In genomic region chr4:44447563-44448504, GRCh38 we compare ENCODE assay signal across 9 cellular contexts. TPM values are rescaled to one million over a fixed set of nuclear protein-coding genes. Genes with fewer than 3 reads are reported as not detected.
DNase-seq lines count a peak whose midpoint lies in the region; ATAC-seq lines count a peak whose summit lies in the region.
"Had no signal": no experiment of that assay in that cellular context is flagged by ENCODE, and none has a peak within 500 bp of the region (broad histone marks: within the 10 kb centered on the region; RNA-seq: fewer than 3 reads in every experiment).

No MANE protein-coding gene starts in this region.

- 2% methylated on average over 110 of the region's 110 CpGs for WGBS in right cardiac atrium

- no peaks in the 10 kb centered on the region for H3K4me1 ChIP-seq in right cardiac atrium (ENCODE audit: control insufficient read depth, insufficient read depth, low read length)
- H3K4me1 ChIP-seq in rectal smooth muscle tissue (ENCODE audit: control insufficient read depth, insufficient read depth, low read length): peaks cover 3% of the 10 kb centered on the region
- no peaks in the 10 kb centered on the region for H3K4me1 ChIP-seq in SJCRH30

- ATAC-seq in GM18511 (IDR thresholded peaks at IDR 0.05; ENCODE audit: unreplicated experiment) (peak; percentile 15), HG02970 (IDR thresholded peaks at IDR 0.05; ENCODE audit: low FRiP score, unreplicated experiment) (peak; percentile 12), right cardiac atrium (peak; percentile 40 to 56)

- H3K4me3 ChIP-seq in right cardiac atrium (ENCODE audit: low read length) (peak overlapping the region; percentile 52), rectal smooth muscle tissue (ENCODE audit: low read length) (peak overlapping the region; percentile 82), SJCRH30 (no peak overlapping the region)

- intact Hi-C loops in right cardiac atrium (cut with DNase I): no loop called here
- intact Hi-C loops in activated CD4-positive, alpha-beta memory T cell treated with anti-CD3 and anti-CD28 coated beads for 36 hours (cut with micrococcal nuclease): no loop called here

- no peak overlapping the region for H3K27ac ChIP-seq in right cardiac atrium (ENCODE audit: low read length)
- H3K27ac ChIP-seq in rectal smooth muscle tissue (ENCODE audit: low read depth, low read length): peak overlapping the region; percentile 71
- no peak overlapping the region for H3K27ac ChIP-seq in SJCRH30

- no peaks in the 10 kb centered on the region for H3K27me3 ChIP-seq in right cardiac atrium (ENCODE audit: control insufficient read depth, insufficient read depth)
- no peaks in the 10 kb centered on the region for H3K27me3 ChIP-seq in rectal smooth muscle tissue (ENCODE audit: control insufficient read depth, insufficient read depth, low read length)
- H3K27me3 ChIP-seq in SJCRH30: no peaks in the 10 kb centered on the region

- peaks cover 9% of the 10 kb centered on the region for H3K4me1 Mint-ChIP-seq in activated CD4-positive, alpha-beta memory T cell treated with anti-CD3 and anti-CD28 coated beads for 36 hours (ENCODE audit: low read depth)

- H3K27ac Mint-ChIP-seq in activated CD4-positive, alpha-beta memory T cell treated with anti-CD3 and anti-CD28 coated beads for 36 hours: no peak overlapping the region

- peaks cover 32% of the 10 kb centered on the region for H3K27me3 Mint-ChIP-seq in activated CD4-positive, alpha-beta memory T cell treated with anti-CD3 and anti-CD28 coated beads for 36 hours

- H3K36me3 ChIP-seq in rectal smooth muscle tissue (ENCODE audit: control insufficient read depth, insufficient read depth, low read length) (no peaks in the 10 kb centered on the region), SJCRH30 (no peaks in the 10 kb centered on the region)

- DNase-seq in amygdala (lab: John Stamatoyannopoulos, UW) (peak in 52 of 56 donors; percentile 2 to 80 (median 46)), right cardiac atrium (peak; percentile 22 to 72 (median 68)), SJCRH30 (no peak), NCI-H2196 (lab: John Stamatoyannopoulos, UW; ENCODE audit: unreplicated experiment) (no peak)
- DNase-seq in activated CD4-positive, alpha-beta memory T cell treated with anti-CD3 and anti-CD28 coated beads for 36 hours: no peak

- POLR2A ChIA-PET in activated CD4-positive, alpha-beta memory T cell treated with anti-CD3 and anti-CD28 coated beads for 36 hours (lab: Charles Lee): no interaction called here

- H3K9me3 ChIP-seq in right cardiac atrium (ENCODE audit: control insufficient read depth, low read length): no peaks in the 10 kb centered on the region
- H3K9me3 ChIP-seq in SJCRH30 (replicated peaks): no peaks in the 10 kb centered on the region

- H3K9me3 Mint-ChIP-seq in activated CD4-positive, alpha-beta memory T cell treated with anti-CD3 and anti-CD28 coated beads for 36 hours: no peaks in the 10 kb centered on the region

- H3K36me3 Mint-ChIP-seq in activated CD4-positive, alpha-beta memory T cell treated with anti-CD3 and anti-CD28 coated beads for 36 hours: no peaks in the 10 kb centered on the region

- H3K9ac ChIP-seq in rectal smooth muscle tissue (ENCODE audit: low read length): no peak overlapping the region

- H3K4me3 Mint-ChIP-seq in activated CD4-positive, alpha-beta memory T cell treated with anti-CD3 and anti-CD28 coated beads for 36 hours: no peak overlapping the region

- CTCF ChIA-PET in activated CD4-positive, alpha-beta memory T cell treated with anti-CD3 and anti-CD28 coated beads for 36 hours (lab: Charles Lee): interaction anchor here (1.2 to 2.4 kb wide), 3 partner anchors 15 to 31 kb away, joined by 3 to 7 read pairs (median 4); no protein-coding TSS in a partner anchor

RNA-seq across cellular contexts. Expression of gene KCTD8, which starts 0.8 kb away (rescaled TPM):
- under 1 TPM; 0.18 to 0.54 (median 0.24) TPM for total RNA-seq in right cardiac atrium
- polyA plus RNA-seq in right cardiac atrium: 0.07 TPM
- not detected in 2 replicates for total RNA-seq in SJCRH30 (2014; rRNA removed; shearing (Covaris generic))
- total RNA-seq in activated CD4-positive, alpha-beta memory T cell treated with anti-CD3 and anti-CD28 coated beads for 36 hours: not detected
- total RNA-seq: mononuclear cell had no signal

Comparison
In these comparisons a context has a peak if more than half of its experiments do, and no peak if none do; other contexts are left out.
1. DNase-seq: peak in amygdala (52 of 56) and right cardiac atrium (3 of 3); none in SJCRH30 (0 of 2), activated CD4-positive, alpha-beta memory T cell treated with anti-CD3 and anti-CD28 coated beads for 36 hours (single experiment) and NCI-H2196 (single experiment).
2. Peak in every context shown above with its lines, with median percentiles within 50 percentile points of each other: ATAC-seq.